Comparison of ENCODE assay signal across 8 cellular contexts in the genomic region with DNA sequence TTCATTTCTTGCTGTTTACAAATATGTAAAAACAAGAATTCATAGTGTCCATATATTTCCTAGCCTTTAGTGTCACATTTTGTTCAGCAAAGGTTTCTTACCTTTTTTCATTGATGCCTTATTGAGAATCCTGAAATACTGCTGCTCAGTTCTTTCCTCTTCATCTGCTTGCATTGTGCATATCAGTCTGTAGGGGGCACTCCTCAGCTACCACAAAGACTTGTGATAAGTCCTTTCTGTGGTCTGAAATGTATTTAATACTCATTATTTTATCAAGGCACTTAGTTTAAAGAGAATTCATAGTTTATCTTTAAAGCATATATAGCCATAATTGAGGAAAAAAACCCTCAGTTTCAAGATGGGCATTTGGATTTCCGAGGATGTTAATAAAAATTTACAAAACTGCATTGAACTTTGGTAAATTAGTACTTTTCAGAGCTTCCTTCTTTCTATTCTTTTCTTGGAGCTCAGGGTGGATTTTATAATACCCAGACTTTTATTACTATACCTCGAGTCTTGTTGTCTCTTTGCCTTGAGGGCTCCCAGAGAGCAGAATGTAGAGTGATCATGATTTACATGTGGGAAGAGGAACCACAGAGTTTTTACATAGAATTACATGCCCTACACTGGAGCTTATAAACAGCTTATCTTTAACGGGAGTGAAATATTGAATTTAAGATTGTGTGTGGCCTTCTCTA.
DNase-seq lines count a peak whose midpoint lies in the region; ATAC-seq, FAIRE-seq and TF ChIP-seq lines count a peak whose summit lies in the region.

No MANE protein-coding gene starts in this region.

- H3K4me3 ChIP-seq in astrocyte (ENCODE audit: insufficient read depth, low read depth, low read length) = no peak overlapping the region
- H3K4me3 ChIP-seq in upper lobe of right lung = no peak overlapping the region
- H3K4me3 ChIP-seq in sigmoid colon = no peak overlapping the region

- intact Hi-C loops in upper lobe of right lung (cut with DNase I) (no loop called here), sigmoid colon (cut with DNase I) (no loop called here)

- H3K9me3 ChIP-seq in astrocyte (ENCODE audit: insufficient read depth, low read depth, low read length) (no peaks in the 10 kb centered on the region), upper lobe of right lung (no peaks in the 10 kb centered on the region), sigmoid colon (no peaks in the 10 kb centered on the region)

- FAIRE-seq in astrocyte (lab: Jason Lieb, UNC) = peak; percentile 64

- H4K20me1 ChIP-seq in astrocyte (ENCODE audit: insufficient read depth, low read length) = no peaks in the 10 kb centered on the region

- H3K9me3 Mint-ChIP-seq in astrocyte (ENCODE audit: unreplicated experiment) = no peaks in the 10 kb centered on the region

- 7 to 25% methylated on average over 3 of the region's 3 CpGs for WGBS in sigmoid colon, 2 donors

- TF ChIP-seq CTCF in astrocyte (IDR thresholded peaks at IDR 0.05; ENCODE audit: insufficient read depth, low read depth, low read length) (peak; percentile 81), upper lobe of right lung (IDR thresholded peaks at IDR 0.05) (peak; percentile 65), sigmoid colon (IDR thresholded peaks at IDR 0.05) (peak in 2 of 4 experiments; percentile 26 to 48)

- no peak overlapping the region for H3K27ac ChIP-seq in astrocyte (ENCODE audit: low read depth, low read length)
- no peak overlapping the region for H3K27ac ChIP-seq in upper lobe of right lung
- H3K27ac ChIP-seq in sigmoid colon = no peak overlapping the region

- peak; percentile 56 for ATAC-seq in left lobe of liver
- ATAC-seq in upper lobe of right lung = peak; percentile 60
- ATAC-seq in HG02642 (IDR thresholded peaks at IDR 0.05; ENCODE audit: poor library complexity, unreplicated experiment) = no peak

- no peak for TF ChIP-seq POLR2A in sigmoid colon (IDR thresholded peaks at IDR 0.05)

- H3K4me2 ChIP-seq in astrocyte (ENCODE audit: low read length) = no peak overlapping the region

- H2AFZ ChIP-seq in astrocyte (ENCODE audit: low read depth, low read length) = no peak overlapping the region

- no peak for TF ChIP-seq EP300 in sigmoid colon (IDR thresholded peaks at IDR 0.05)

- H3K4me3 Mint-ChIP-seq in astrocyte (ENCODE audit: unreplicated experiment) = no peak overlapping the region

- H3K27me3 ChIP-seq in astrocyte (ENCODE audit: insufficient read depth, low read length) (no peaks in the 10 kb centered on the region), upper lobe of right lung (no peaks in the 10 kb centered on the region), sigmoid colon (no peaks in the 10 kb centered on the region)

- H3K27ac Mint-ChIP-seq in astrocyte (ENCODE audit: unreplicated experiment) = no peak overlapping the region

- H3K4me1 ChIP-seq in astrocyte (ENCODE audit: insufficient read depth, low read length) = no peaks in the 10 kb centered on the region
- no peaks in the 10 kb centered on the region for H3K4me1 ChIP-seq in upper lobe of right lung
- no peaks in the 10 kb centered on the region for H3K4me1 ChIP-seq in sigmoid colon

- H3K27me3 Mint-ChIP-seq in astrocyte (ENCODE audit: low read depth, unreplicated experiment) = no peaks in the 10 kb centered on the region

- DNase-seq in CMK (ENCODE audit: low read depth) (peak; percentile 36), H4 (ENCODE audit: low spot score) (peak; percentile 73), NCI-H526 treated with DMSO at 0.1 percent for 48 hours (lab: John Stamatoyannopoulos, UW) (peak; percentile 92), astrocyte (ENCODE audit: low read depth) (peak; percentile 44), left lobe of liver (ENCODE audit: low spot score) (no peak), upper lobe of right lung (no peak), sigmoid colon (no peak)

- peaks cover 7% of the 10 kb centered on the region for H3K4me1 Mint-ChIP-seq in astrocyte (ENCODE audit: low read depth, unreplicated experiment)

- H3K36me3 ChIP-seq in astrocyte (ENCODE audit: insufficient read depth, low read length) = no peaks in the 10 kb centered on the region
- H3K36me3 ChIP-seq in upper lobe of right lung = no peaks in the 10 kb centered on the region
- H3K36me3 ChIP-seq in sigmoid colon = no peaks in the 10 kb centered on the region

- H3K9ac ChIP-seq in astrocyte (ENCODE audit: low read length) = no peak overlapping the region

- no peaks in the 10 kb centered on the region for H3K36me3 Mint-ChIP-seq in astrocyte (ENCODE audit: low read depth, unreplicated experiment)

- no peaks in the 10 kb centered on the region for H3K79me2 ChIP-seq in astrocyte (ENCODE audit: insufficient read depth, low read length)

Comparison
In these comparisons a context has a peak if more than half of its experiments do, and no peak if none do; other contexts are left out.
1. DNase-seq: peak in CMK (single experiment), H4 (single experiment), NCI-H526 treated with DMSO at 0.1 percent for 48 hours (single experiment) and astrocyte (single experiment); none in left lobe of liver (single experiment), upper lobe of right lung (single experiment) and sigmoid colon (single experiment).